ENCODE assay signal across 31 cellular contexts in the genomic region with DNA sequence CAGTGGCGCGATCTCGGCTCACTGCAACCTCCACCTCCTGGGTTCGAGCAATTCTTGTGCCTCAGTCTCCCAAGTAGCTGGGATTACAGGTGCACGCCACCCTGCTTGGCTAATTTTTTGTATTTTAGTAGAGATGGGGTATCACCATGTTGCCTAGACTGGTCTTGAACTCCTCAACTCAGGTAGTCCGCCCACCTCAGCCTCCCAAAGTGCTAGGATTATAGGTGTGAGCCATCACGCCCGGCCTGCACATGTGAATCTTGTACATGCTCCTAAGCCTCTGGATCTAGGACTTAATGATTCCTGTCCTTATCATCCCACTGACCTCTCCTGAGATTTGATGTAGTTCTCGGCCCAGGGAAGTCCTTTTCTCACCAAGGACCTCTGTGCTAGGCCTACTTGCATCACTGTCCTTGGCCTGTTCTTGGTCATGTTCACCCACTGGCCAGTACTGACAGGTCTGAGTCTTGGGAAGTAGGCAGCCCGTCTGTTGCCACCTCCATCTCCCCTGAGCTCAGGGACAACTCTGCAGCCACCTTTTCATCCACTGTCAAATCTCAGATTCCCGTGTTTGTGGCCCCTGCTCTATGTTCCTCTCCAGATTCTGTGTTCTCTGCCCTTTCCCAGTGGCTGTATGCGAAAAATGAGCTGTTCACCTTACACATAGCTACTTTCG. TPM values are rescaled to one million over a fixed set of nuclear protein-coding genes. Genes with fewer than 3 reads are reported as not detected.
DNase-seq lines count a peak whose midpoint lies in the region; ATAC-seq, FAIRE-seq and TF ChIP-seq lines count a peak whose summit lies in the region.
"Had no signal": no experiment of that assay in that cellular context is flagged by ENCODE, and none has a peak within 500 bp of the region (broad histone marks: within the 10 kb centered on the region; RNA-seq: fewer than 3 reads in every experiment).

No MANE protein-coding gene starts in this region.

- no peak overlapping the region for H3K4me3 ChIP-seq in endothelial cell of umbilical vein (replicated peaks in 1 of 3; ENCODE audit: insufficient read depth in 1 of 3, low read depth in 1 of 3, low read length in 3 of 3)
- H3K4me3 ChIP-seq: BLaER1 treated with 17β-estradiol and CSF1 and Interleukin-3, amounts not matched to agents 10 nM and 100 nM; left ventricle myocardium inferior; ovary; PC-9; right atrium auricular region; thyroid gland had no signal

- H3K9ac ChIP-seq in endothelial cell of umbilical vein (replicated peaks; ENCODE audit: extremely low read depth, insufficient read depth, low read length): no peak overlapping the region
- H3K9ac ChIP-seq: BLaER1 treated with 17β-estradiol and CSF1 and Interleukin-3, amounts not matched to agents 10 nM and 100 nM had no signal

- CTCF ChIA-PET in endothelial cell of umbilical vein (lab: Charles Lee): interaction anchor here (1.2 to 1.7 kb wide), 3 partner anchors 10 to 217 kb away, joined by 3 to 8 read pairs (median 7); partner anchors contain the start of gene HYI

- no peaks in the 10 kb centered on the region for H3K9me1 ChIP-seq in endothelial cell of umbilical vein (replicated peaks; ENCODE audit: control insufficient read depth, extremely low read depth, insufficient read depth, low read length)

- no peak for FAIRE-seq in endothelial cell of umbilical vein (lab: Jason Lieb, UNC)
- FAIRE-seq: D721Med, GM12891 had no signal

- no peaks in the 10 kb centered on the region for H3K9me3 ChIP-seq in endothelial cell of umbilical vein (replicated peaks; ENCODE audit: control insufficient read depth, insufficient read depth, low read length)
- H3K9me3 ChIP-seq: BLaER1 treated with 17β-estradiol and CSF1 and Interleukin-3, amounts not matched to agents 10 nM and 100 nM; left ventricle myocardium inferior; ovary; right atrium auricular region; thyroid gland had no signal

- H2AFZ ChIP-seq in endothelial cell of umbilical vein (ENCODE audit: low read depth, low read length): no peak overlapping the region
- H2AFZ ChIP-seq: PC-9 had no signal

- TF ChIP-seq POLR2A in endothelial cell of umbilical vein (IDR thresholded peaks at IDR 0.05; ENCODE audit: low read depth, low read length) (peak; percentile 81), GM18505 (IDR thresholded peaks at IDR 0.05; ENCODE audit: borderline replicate concordance, extremely low read depth, insufficient read depth, insufficient read length) (no peak)

- peaks cover 0 to 29% of the 10 kb centered on the region in 2 experiments for H3K36me3 ChIP-seq in endothelial cell of umbilical vein (ENCODE audit: control insufficient read depth in 2 of 2, extremely low read depth in 1 of 2, insufficient read depth in 2 of 2, low read length in 2 of 2)
- H3K36me3 ChIP-seq: ovary had no signal

- H3K27me3 Mint-ChIP-seq in HFFc6 (ENCODE audit: insufficient read depth): peaks cover 9% of the 10 kb centered on the region
- H3K27me3 Mint-ChIP-seq in progenitor cell of endocrine pancreas: no peaks in the 10 kb centered on the region
- H3K27me3 Mint-ChIP-seq: activated naive CD8-positive, alpha-beta T cell had no signal

- peak; percentile 0 for DNase-seq in activated naive CD4-positive, alpha-beta T cell treated with anti-CD3 and anti-CD28 coated beads, Interleukin-2, amount 50 U/mL, for 16 hours
- DNase-seq in activated naive CD4-positive, alpha-beta T cell treated with anti-CD3 and anti-CD28 coated beads, Interleukin-2, amount 50 U/mL, for 72 hours (ENCODE audit: low spot score in 2 of 2): no peak
- DNase-seq in HFFc6 (no peak), endothelial cell of umbilical vein (ENCODE audit: low read depth, low spot score) (no peak), progenitor cell of endocrine pancreas (ENCODE audit: low spot score, unreplicated experiment) (no peak), iPS-NIHi7 (ENCODE audit: extremely low spot score) (no peak)
- DNase-seq in stimulated activated CD4-positive, alpha-beta T cell treated with anti-CD3 and anti-CD28 coated beads, Interleukin-1b, Interleukin-23, amount 100 ng/mL, for 48 hours: no peak
- DNase-seq: effector CD4-positive, alpha-beta T cell; foreskin keratinocyte; left ventricle myocardium inferior; midbrain; natural killer cell; NCI-H1436 treated with DMSO at 0.1 percent for 48 hours; NCI-H510A treated with DMSO at 0.1 percent for 48 hours; NK-92 treated with Interleukin-12 subunit alpha and Interleukin-12 subunit beta, amount 100 ng/mL, for 24 hours; PC-9; SHP77 treated with DMSO at 0.1 percent for 48 hours; stimulated activated CD4-positive, alpha-beta T cell treated with anti-CD3 and anti-CD28 coated beads, Interleukin-12 subunit alpha, Interleukin-12 subunit beta, amount 100 ng/mL, for 4 hours; stimulated activated CD4-positive, alpha-beta T cell treated with anti-CD3 and anti-CD28 coated beads, Interleukin-4, amount 100 ng/mL, for 4 hours; stimulated activated naive CD8-positive, alpha-beta T cell treated with anti-CD3 and anti-CD28 coated beads, Interleukin-15, Interleukin-2, amounts not matched to agents 100 U/mL and 50 U/mL, for 24 hours; T-helper 9 cell; thyroid gland had no signal

- H3K36me3 Mint-ChIP-seq in activated naive CD4-positive, alpha-beta T cell treated with anti-CD3 and anti-CD28 coated beads, Interleukin-2, amount 50 U/mL, for 72 hours: peaks cover 0 to 5% of the 10 kb centered on the region in 2 donors
- H3K36me3 Mint-ChIP-seq in HFFc6 (ENCODE audit: low read depth) (peaks cover 48% of the 10 kb centered on the region), progenitor cell of endocrine pancreas (ENCODE audit: insufficient read depth) (peaks cover 16% of the 10 kb centered on the region)

- no peaks in the 10 kb centered on the region for H4K20me1 ChIP-seq in endothelial cell of umbilical vein (replicated peaks; ENCODE audit: control insufficient read depth, extremely low read depth, insufficient read depth, low read length)

- POLR2A ChIA-PET in endothelial cell of umbilical vein (lab: Charles Lee): interaction anchor here (0.7 to 1.0 kb wide), 3 partner anchors 10 to 206 kb away, joined by 3 read pairs; partner anchors contain the start of genes HYI and KDM4A

- no peak overlapping the region for H3K4me2 ChIP-seq in endothelial cell of umbilical vein (ENCODE audit: insufficient read depth, low read length)
- H3K4me2 ChIP-seq: BLaER1 treated with 17β-estradiol and CSF1 and Interleukin-3, amounts not matched to agents 10 nM and 100 nM; PC-9 had no signal

- intact Hi-C loops in endothelial cell of umbilical vein (cut with micrococcal nuclease): loop anchor here (5.0 kb wide), 1 partner anchor 33 kb away; no protein-coding TSS in a partner anchor

- BruUV-seq in endothelial cell of umbilical vein (replicated peaks; lab: Mats Ljungman, UMichigan): no TSS peak

- no peaks in the 10 kb centered on the region for H3K27me3 ChIP-seq in endothelial cell of umbilical vein (ENCODE audit: control insufficient read depth in 2 of 2, insufficient read depth in 2 of 2, low read length in 2 of 2)
- H3K27me3 ChIP-seq: BLaER1 treated with 17β-estradiol and CSF1 and Interleukin-3, amounts not matched to agents 10 nM and 100 nM; foreskin keratinocyte; ovary; right atrium auricular region; thyroid gland had no signal

- no peak overlapping the region for H3K27ac ChIP-seq in endothelial cell of umbilical vein (ENCODE audit: insufficient read depth, low read depth, low read length)
- H3K27ac ChIP-seq: BLaER1 treated with 17β-estradiol and CSF1 and Interleukin-3, amounts not matched to agents 10 nM and 100 nM; foreskin keratinocyte; left ventricle myocardium inferior; ovary; PC-9; right atrium auricular region; thyroid gland; WERI-Rb-1 had no signal

- no peaks in the 10 kb centered on the region for H3K4me1 ChIP-seq in endothelial cell of umbilical vein (ENCODE audit: control insufficient read depth, extremely low read depth, insufficient read depth, low read length)
- H3K4me1 ChIP-seq: BLaER1 treated with 17β-estradiol and CSF1 and Interleukin-3, amounts not matched to agents 10 nM and 100 nM; foreskin keratinocyte; thyroid gland had no signal

- H3K9me3 Mint-ChIP-seq in activated naive CD4-positive, alpha-beta T cell treated with anti-CD3 and anti-CD28 coated beads, Interleukin-2, amount 50 U/mL, for 72 hours: no peaks in the 10 kb centered on the region
- H3K9me3 Mint-ChIP-seq in HFFc6 (no peaks in the 10 kb centered on the region), progenitor cell of endocrine pancreas (ENCODE audit: low read depth) (no peaks in the 10 kb centered on the region)
- H3K9me3 Mint-ChIP-seq: natural killer cell had no signal

- no peak for ATAC-seq in activated naive CD4-positive, alpha-beta T cell treated with anti-CD3 and anti-CD28 coated beads, Interleukin-2, amount 50 U/mL, for 72 hours
- ATAC-seq in GM18505 (IDR thresholded peaks at IDR 0.05; ENCODE audit: unreplicated experiment): no peak
- ATAC-seq: esophagus mucosa; foreskin keratinocyte; natural killer cell; stimulated activated naive CD8-positive, alpha-beta T cell treated with anti-CD3 and anti-CD28 coated beads, Interleukin-15, Interleukin-2, amounts not matched to agents 100 U/mL and 50 U/mL, for 24 hours had no signal

- TF ChIP-seq CTCF in HFFc6 (IDR thresholded peaks at IDR 0.05) (no peak), endothelial cell of umbilical vein (IDR thresholded peaks at IDR 0.05; ENCODE audit: extremely low read depth in 1 of 2, insufficient read depth in 1 of 2, low read depth in 1 of 2, low read length in 2 of 2) (no peak), progenitor cell of endocrine pancreas (IDR thresholded peaks at IDR 0.05; ENCODE audit: unreplicated experiment) (no peak)

- peaks cover 30% of the 10 kb centered on the region for H3K4me1 Mint-ChIP-seq in HFFc6 (ENCODE audit: low read depth)
- H3K4me1 Mint-ChIP-seq in progenitor cell of endocrine pancreas (ENCODE audit: low read depth): peaks cover 4% of the 10 kb centered on the region

- H3K4me3 Mint-ChIP-seq in HFFc6 (no peak overlapping the region), progenitor cell of endocrine pancreas (ENCODE audit: low read depth) (no peak overlapping the region)
- H3K4me3 Mint-ChIP-seq: activated naive CD8-positive, alpha-beta T cell; natural killer cell had no signal

- dilution Hi-C loops in endothelial cell of umbilical vein (cut with MboI; ENCODE audit: extremely low pct_ligation_motif_present, low sequenced_read_pairs): no loop called here

- H3K27ac Mint-ChIP-seq in activated naive CD4-positive, alpha-beta T cell treated with anti-CD3 and anti-CD28 coated beads, Interleukin-2, amount 50 U/mL, for 72 hours: peak overlapping the region in 1 of 2 donors; percentile 74
- H3K27ac Mint-ChIP-seq in HFFc6 (peak overlapping the region; percentile 54; the same call in 1 of the 2 replicates), progenitor cell of endocrine pancreas (peak overlapping the region; percentile 51)
- H3K27ac Mint-ChIP-seq: activated naive CD8-positive, alpha-beta T cell had no signal

- H3K79me2 ChIP-seq in endothelial cell of umbilical vein (ENCODE audit: control insufficient read depth, insufficient read depth, low read length): no peaks in the 10 kb centered on the region

RNA-seq across cellular contexts. Expression of gene HYI, which starts 9.4 kb away (rescaled TPM):
- total RNA-seq in activated naive CD4-positive, alpha-beta T cell treated with anti-CD3 and anti-CD28 coated beads, Interleukin-2, amount 50 U/mL, for 72 hours: 10 to 100 TPM in 1 of 2 donors, 1 to 10 TPM in 1; 9.2 to 26.3 TPM
- total RNA-seq in HFFc6 (2021; fragmentation: NEBNext Ultra II Directional; extraction: Animal tissue kit (Norgen Biotek cat#: 25700)): 10 to 100 TPM; 45.6 to 71.1 (median 61.7) TPM
- total RNA-seq in endothelial cell of umbilical vein (266 and 342 TPM in 2 replicates), progenitor cell of endocrine pancreas (52.4 and 58.7 TPM in 2 replicates)
- 324 and 351 TPM in 2 replicates for polyA plus RNA-seq in endothelial cell of umbilical vein
- polyA plus RNA-seq in endothelial cell of umbilical vein (2011; cell fraction: cytosol; rRNA removed): 244 and 309 TPM in 2 replicates
- 1,045 and 1,101 TPM in 2 replicates for polyA plus RNA-seq in endothelial cell of umbilical vein (2011; cell fraction: nucleus; rRNA removed)
- 216 and 227 TPM in 2 replicates for polyA plus RNA-seq in endothelial cell of umbilical vein (2012)
- polyA minus RNA-seq in endothelial cell of umbilical vein: 145 and 146 TPM in 2 replicates
- 10.7 TPM for polyA minus RNA-seq in endothelial cell of umbilical vein (2011; cell fraction: cytosol; rRNA and poly(A)+ RNA removed)
- polyA minus RNA-seq in endothelial cell of umbilical vein (2011; cell fraction: nucleus; rRNA and poly(A)+ RNA removed): 120 and 216 TPM in 2 replicates

RNA-seq across cellular contexts. Expression of gene SZT2, which starts 54.6 kb away (rescaled TPM):
- 10 to 100 TPM; 52.1 to 52.2 TPM for total RNA-seq in activated naive CD4-positive, alpha-beta T cell treated with anti-CD3 and anti-CD28 coated beads, Interleukin-2, amount 50 U/mL, for 72 hours
- 10 to 100 TPM; 17.2 to 21.8 (median 21.3) TPM for total RNA-seq in HFFc6 (2021; fragmentation: NEBNext Ultra II Directional; extraction: Animal tissue kit (Norgen Biotek cat#: 25700))
- total RNA-seq in endothelial cell of umbilical vein (49.9 and 50.3 TPM in 2 replicates), progenitor cell of endocrine pancreas (75.4 and 75.7 TPM in 2 replicates)
- 11.4 TPM in 2 replicates for polyA plus RNA-seq in endothelial cell of umbilical vein
- polyA plus RNA-seq in endothelial cell of umbilical vein (2011; cell fraction: cytosol; rRNA removed): 5.1 and 5.3 TPM in 2 replicates
- polyA plus RNA-seq in endothelial cell of umbilical vein (2011; cell fraction: nucleus; rRNA removed): 70.0 and 86.8 TPM in 2 replicates
- polyA plus RNA-seq in endothelial cell of umbilical vein (2012): 15.0 and 17.5 TPM in 2 replicates
- 89.4 and 97.4 TPM in 2 replicates for polyA minus RNA-seq in endothelial cell of umbilical vein
- 6.0 TPM for polyA minus RNA-seq in endothelial cell of umbilical vein (2011; cell fraction: cytosol; rRNA and poly(A)+ RNA removed)
- 75.8 and 107 TPM in 2 replicates for polyA minus RNA-seq in endothelial cell of umbilical vein (2011; cell fraction: nucleus; rRNA and poly(A)+ RNA removed)

RNA-seq across cellular contexts. Expression of gene MED8, which starts 54.7 kb away (rescaled TPM):
- total RNA-seq in activated naive CD4-positive, alpha-beta T cell treated with anti-CD3 and anti-CD28 coated beads, Interleukin-2, amount 50 U/mL, for 72 hours: 10 to 100 TPM; 32.8 to 53.9 TPM
- total RNA-seq in HFFc6 (2021; fragmentation: NEBNext Ultra II Directional; extraction: Animal tissue kit (Norgen Biotek cat#: 25700)): 10 to 100 TPM; 56.0 to 64.0 (median 60.8) TPM
- 41.9 and 45.6 TPM in 2 replicates for total RNA-seq in endothelial cell of umbilical vein
- 15.9 and 19.6 TPM in 2 replicates for polyA plus RNA-seq in endothelial cell of umbilical vein
- 29.4 and 34.4 TPM in 2 replicates for polyA plus RNA-seq in endothelial cell of umbilical vein (2011; cell fraction: cytosol; rRNA removed)
- polyA plus RNA-seq in endothelial cell of umbilical vein (2011; cell fraction: nucleus; rRNA removed): 37.2 and 38.8 TPM in 2 replicates
- polyA plus RNA-seq in endothelial cell of umbilical vein (2012): 38.6 and 45.6 TPM in 2 replicates
- polyA minus RNA-seq in endothelial cell of umbilical vein: 19.4 and 21.0 TPM in 2 replicates
- polyA minus RNA-seq in endothelial cell of umbilical vein (2011; cell fraction: cytosol; rRNA and poly(A)+ RNA removed): 15.8 TPM
- polyA minus RNA-seq in endothelial cell of umbilical vein (2011; cell fraction: nucleus; rRNA and poly(A)+ RNA removed): 11.7 and 17.3 TPM in 2 replicates
- 30.2 and 30.4 TPM in 2 replicates for total RNA-seq in progenitor cell of endocrine pancreas
